2 cellular contexts compared by ENCODE assay signal in the genomic region with DNA sequence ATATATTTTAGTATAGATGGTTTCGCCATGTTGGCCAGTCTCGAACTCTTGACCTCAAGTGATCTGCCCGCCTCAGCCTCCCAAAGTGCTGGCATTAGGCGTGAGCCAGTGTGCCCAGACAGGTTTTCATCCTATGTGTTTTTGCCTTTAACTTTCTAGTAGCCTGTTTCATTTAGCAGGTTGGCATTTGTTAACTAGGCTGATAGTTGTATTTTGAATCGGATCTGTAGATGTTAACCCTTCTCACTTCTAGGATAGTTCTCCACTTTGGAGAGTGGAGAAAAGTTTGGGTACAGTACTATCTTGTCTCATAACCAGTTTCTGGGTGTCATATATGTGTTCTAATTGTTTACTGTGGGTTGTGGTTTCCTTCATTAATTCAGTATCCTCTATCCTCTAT.
TF ChIP-seq lines count a peak whose summit lies in the region.

No MANE protein-coding gene starts in this region.

TF ChIP-seq in HepG2, 621 proteins besides CTCF, POLR2A, EP300 and RAD21:
- TF ChIP-seq RBM22 (optimal IDR thresholded peaks at IDR 0.05; ENCODE audit: low read length) (peak; percentile 94), ZNF235 (CRISPR knock-in tag; IDR thresholded peaks at IDR 0.05; ENCODE audit: borderline replicate concordance) (no peak)

TF ChIP-seq in GM12878, 131 proteins besides CTCF, POLR2A, EP300 and RAD21:
- TF ChIP-seq BACH1 (IDR thresholded peaks at IDR 0.05; ENCODE audit: borderline replicate concordance) (no peak), CBFB (IDR thresholded peaks at IDR 0.05; ENCODE audit: low read depth) (peak; percentile 11; the same call in 1 of the 2 replicates), PML (IDR thresholded peaks at IDR 0.05; ENCODE audit: low read length) (peak; percentile 55; the same call in 1 of the 2 replicates), NRF1 (conservative IDR thresholded peaks at IDR 0.05; ENCODE audit: low read depth, low read length) (no peak), POLR2AphosphoS5 (IDR thresholded peaks at IDR 0.05; ENCODE audit: low read length) (peak; percentile 33; the same call in 1 of the 2 replicates), SIN3A (IDR thresholded peaks at IDR 0.05; ENCODE audit: low read depth, low read length) (no peak), ZNF24 (IDR thresholded peaks at IDR 0.05) (no peak), PRDM15 (CRISPR knock-in tag; IDR thresholded peaks at IDR 0.05) (no peak), NBN (IDR thresholded peaks at IDR 0.05) (no peak), POLR2AphosphoS2 (IDR thresholded peaks at IDR 0.05; ENCODE audit: low read depth, low read length) (0 out of 2 replicates have a peak, but pooled peaks have one; percentile 13)
- TF ChIP-seq, protein P1, sequence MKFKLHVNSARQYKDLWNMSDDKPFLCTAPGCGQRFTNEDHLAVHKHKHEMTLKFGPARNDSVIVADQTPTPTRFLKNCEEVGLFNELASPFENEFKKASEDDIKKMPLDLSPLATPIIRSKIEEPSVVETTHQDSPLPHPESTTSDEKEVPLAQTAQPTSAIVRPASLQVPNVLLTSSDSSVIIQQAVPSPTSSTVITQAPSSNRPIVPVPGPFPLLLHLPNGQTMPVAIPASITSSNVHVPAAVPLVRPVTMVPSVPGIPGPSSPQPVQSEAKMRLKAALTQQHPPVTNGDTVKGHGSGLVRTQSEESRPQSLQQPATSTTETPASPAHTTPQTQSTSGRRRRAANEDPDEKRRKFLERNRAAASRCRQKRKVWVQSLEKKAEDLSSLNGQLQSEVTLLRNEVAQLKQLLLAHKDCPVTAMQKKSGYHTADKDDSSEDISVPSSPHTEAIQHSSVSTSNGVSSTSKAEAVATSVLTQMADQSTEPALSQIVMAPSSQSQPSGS (IDR thresholded peaks at IDR 0.05; ENCODE audit: low read length), result peak; percentile 3; the same call in 1 of the 2 replicates
- TF ChIP-seq, protein P2, sequence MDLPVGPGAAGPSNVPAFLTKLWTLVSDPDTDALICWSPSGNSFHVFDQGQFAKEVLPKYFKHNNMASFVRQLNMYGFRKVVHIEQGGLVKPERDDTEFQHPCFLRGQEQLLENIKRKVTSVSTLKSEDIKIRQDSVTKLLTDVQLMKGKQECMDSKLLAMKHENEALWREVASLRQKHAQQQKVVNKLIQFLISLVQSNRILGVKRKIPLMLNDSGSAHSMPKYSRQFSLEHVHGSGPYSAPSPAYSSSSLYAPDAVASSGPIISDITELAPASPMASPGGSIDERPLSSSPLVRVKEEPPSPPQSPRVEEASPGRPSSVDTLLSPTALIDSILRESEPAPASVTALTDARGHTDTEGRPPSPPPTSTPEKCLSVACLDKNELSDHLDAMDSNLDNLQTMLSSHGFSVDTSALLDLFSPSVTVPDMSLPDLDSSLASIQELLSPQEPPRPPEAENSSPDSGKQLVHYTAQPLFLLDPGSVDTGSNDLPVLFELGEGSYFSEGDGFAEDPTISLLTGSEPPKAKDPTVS (IDR thresholded peaks at IDR 0.05; ENCODE audit: low read depth, low read length), result no peak
TF ChIP-seq in GM12878: peak in this region for 5.
